ENCODE assay signal across 8 cellular contexts in genomic region chr5:138032572-138033274, GRCh38. TPM values are rescaled to one million over a fixed set of nuclear protein-coding genes. Genes with fewer than 3 reads are reported as not detected.
DNase-seq lines count a peak whose midpoint lies in the region; ATAC-seq and TF ChIP-seq lines count a peak whose summit lies in the region.

FAM13B (minus strand) TSS chr5:138033079; CDS start chr5:138019111, 13,968 bp downstream.

- H3K9me2 ChIP-seq in GM23338 (ENCODE audit: insufficient read depth), result no peaks in the 10 kb centered on the region

- H3F3A ChIP-seq in GM23338 (replicated peaks; ENCODE audit: low read depth), result no peaks in the 10 kb centered on the region; the same call in none of the 2 replicates

- no peak for TF ChIP-seq CTCF in GM23338 (conservative IDR thresholded peaks at IDR 0.05; ENCODE audit: low read depth in 2 of 2)
- peak; percentile 3 for TF ChIP-seq CTCF in foreskin keratinocyte (conservative IDR thresholded peaks at IDR 0.05)
- TF ChIP-seq CTCF in neutrophil (IDR thresholded peaks at IDR 0.05), result peak; percentile 81
- TF ChIP-seq CTCF in suprapubic skin (IDR thresholded peaks at IDR 0.05), result no peak

- peaks cover 39% of the 10 kb centered on the region for H3K4me1 Mint-ChIP-seq in GM23338

- H3K36me3 ChIP-seq in GM23338 (ENCODE audit: insufficient read depth), result peaks cover 3% of the 10 kb centered on the region; the same call in 1 of the 2 replicates
- H3K36me3 ChIP-seq in SJCRH30, result peaks cover 4% of the 10 kb centered on the region; the same call in 1 of the 2 replicates
- no peaks in the 10 kb centered on the region for H3K36me3 ChIP-seq in neutrophil
- H3K36me3 ChIP-seq in suprapubic skin, result no peaks in the 10 kb centered on the region

- peak within 1 kb of the TSS; percentile 96 for H3K4me2 ChIP-seq in GM23338

- peaks cover 8% of the 10 kb centered on the region; the same call in 2 of the 3 replicates for H3K36me3 Mint-ChIP-seq in GM23338 (ENCODE audit: low read depth)

- H3K79me2 ChIP-seq in GM23338 (replicated peaks; ENCODE audit: insufficient read depth), result peaks cover 46% of the 10 kb centered on the region

- H3K4me3 ChIP-seq in GM23338 (peak within 1 kb of the TSS; percentile 77), SJCRH30 (peak within 1 kb of the TSS; percentile 100), neutrophil (ENCODE audit: low read depth in 1 of 2, low read length in 1 of 2) (peak within 1 kb of the TSS; percentile 93 to 95), suprapubic skin (peak within 1 kb of the TSS; percentile 88)

- H3K4me1 ChIP-seq in GM23338 (ENCODE audit: insufficient read depth) (peaks cover 23% of the 10 kb centered on the region), SJCRH30 (peaks cover 6% of the 10 kb centered on the region; the same call in 1 of the 2 replicates), foreskin keratinocyte (peaks cover 9% of the 10 kb centered on the region), neutrophil (ENCODE audit: control insufficient read depth in 1 of 2, insufficient read depth in 1 of 2, low read depth in 1 of 2, low read length in 1 of 2) (peaks cover 48 to 52% of the 10 kb centered on the region in 2 experiments), suprapubic skin (peaks cover 42% of the 10 kb centered on the region)

- H4K20me1 ChIP-seq in GM23338 (replicated peaks; ENCODE audit: insufficient read depth), result peaks cover 41% of the 10 kb centered on the region

- H3K9me3 ChIP-seq in SJCRH30 (replicated peaks) (no peaks in the 10 kb centered on the region), neutrophil (no peaks in the 10 kb centered on the region), suprapubic skin (no peaks in the 10 kb centered on the region)

- ATAC-seq in GM23338 (peak; percentile 75), foreskin keratinocyte (peak; percentile 80)

- H3K9me3 Mint-ChIP-seq in GM23338, result no peaks in the 10 kb centered on the region; the same call in 2 of the 3 replicates

- H3K27me3 ChIP-seq in GM23338 (ENCODE audit: insufficient read depth) (no peaks in the 10 kb centered on the region), SJCRH30 (no peaks in the 10 kb centered on the region), foreskin keratinocyte (no peaks in the 10 kb centered on the region), neutrophil (no peaks in the 10 kb centered on the region), suprapubic skin (no peaks in the 10 kb centered on the region)

- 0% methylated on average over 29 of the region's 76 CpGs for WGBS in suprapubic skin

- H3K27ac ChIP-seq in GM23338 (ENCODE audit: low read depth), result peak within 1 kb of the TSS; percentile 99
- H3K27ac ChIP-seq in SJCRH30, result peak within 1 kb of the TSS; percentile 93
- H3K27ac ChIP-seq in foreskin keratinocyte, result peak within 1 kb of the TSS; percentile 93
- H3K27ac ChIP-seq in neutrophil, result peak within 1 kb of the TSS; percentile 96
- peak within 1 kb of the TSS; percentile 98 for H3K27ac ChIP-seq in suprapubic skin

- H3K4me3 Mint-ChIP-seq in GM23338, result peak within 1 kb of the TSS; percentile 95

- H3K27me3 Mint-ChIP-seq in GM23338 (ENCODE audit: insufficient read depth, low read depth, poor library complexity), result peaks cover 15% of the 10 kb centered on the region

- DNase-seq in Daoy (ENCODE audit: low read depth) (peak; percentile 85), GM23338 (ENCODE audit: low spot score) (peak; percentile 76), LHCN-M2 (ENCODE audit: low read depth) (peak; percentile 53), SJCRH30 (peak; percentile 83 to 85), activated gamma-delta T cell treated with Interleukin-2 at 50 U/mL for 16 hours (peak; percentile 75), foreskin keratinocyte (peak; percentile 53 to 79), suprapubic skin (ENCODE audit: low spot score in 2 of 2) (peak; percentile 84 to 91)

- H3K27ac Mint-ChIP-seq in GM23338, result peak within 1 kb of the TSS; percentile 99

- H2AFZ ChIP-seq in GM23338, result peak within 1 kb of the TSS; percentile 94

- TF ChIP-seq POLR2A in suprapubic skin (IDR thresholded peaks at IDR 0.05), result peak in 1 of 2 donors; percentile 36

- TF ChIP-seq EP300 in suprapubic skin (IDR thresholded peaks at IDR 0.05), result no peak

TF ChIP-seq in GM23338, 12 proteins besides CTCF, POLR2A, EP300 and RAD21:
- TF ChIP-seq EZH2phosphoT487 (IDR thresholded peaks at IDR 0.05; ENCODE audit: unreplicated experiment) (no peak), CREB1 (CRISPR knock-in tag; IDR thresholded peaks at IDR 0.05; ENCODE audit: low read depth) (peak; percentile 80), POLR2AphosphoS5 (IDR thresholded peaks at IDR 0.05; ENCODE audit: low read depth) (peak; percentile 96)

RNA-seq across cellular contexts. Expression of gene FAM13B, which starts in this region (rescaled TPM):
- total RNA-seq in Daoy (2014; rRNA removed; shearing (Covaris generic)), result 10.3 and 26.8 TPM in 2 replicates
- total RNA-seq in GM23338 (2014; rRNA removed; shearing (Covaris generic)), result 24.6 and 30.2 TPM in 2 replicates
- polyA plus RNA-seq in GM23338 (2016; fragmentation: Nextera tagmentation; extraction: Ambion mirVana), result 9.6 and 12.9 TPM in 2 replicates
- total RNA-seq in LHCN-M2 (2014; rRNA removed), result 11.5 and 20.8 TPM in 2 replicates
- 9.8 TPM for polyA plus RNA-seq in LHCN-M2 (2012)
- 18.5 and 22.1 TPM in 2 replicates for total RNA-seq in SJCRH30 (2014; rRNA removed; shearing (Covaris generic))
- 9.7 and 10.0 TPM in 2 replicates for total RNA-seq in foreskin keratinocyte
- 1.9 and 2.2 TPM in 2 replicates for polyA plus RNA-seq in foreskin keratinocyte
- 10 to 100 TPM; 10.4 to 37.7 (median 20.2) TPM for total RNA-seq in suprapubic skin

Comparison
In these comparisons a context has a peak if more than half of its experiments do, and no peak if none do; other contexts are left out.
1. Peak in every context shown above with its lines: DNase-seq, ATAC-seq, H3K4me3 ChIP-seq and H3K27ac ChIP-seq.
2. CTCF ChIP-seq: peak in foreskin keratinocyte (single experiment) and neutrophil (single experiment); none in GM23338 (0 of 2) and suprapubic skin (0 of 2).